21 cellular contexts compared by ENCODE assay signal in genomic region chr12:104844123-104844522, GRCh38.
DNase-seq lines count a peak whose midpoint lies in the region; ATAC-seq, FAIRE-seq and TF ChIP-seq lines count a peak whose summit lies in the region.
"Had no signal": no experiment of that assay in that cellular context is flagged by ENCODE, and none has a peak within 500 bp of the region (broad histone marks: within the 10 kb centered on the region; RNA-seq: fewer than 3 reads in every experiment).

No MANE protein-coding gene starts in this region.

- H3K27ac ChIP-seq in A549 (no peak overlapping the region), sigmoid colon (no peak overlapping the region)
- H3K27ac ChIP-seq: BLaER1 treated with 17β-estradiol and CSF1 and Interleukin-3, amounts not matched to agents 10 nM and 100 nM; C4-2B had no signal

- H3K4me3 ChIP-seq in A549 (no peak overlapping the region), sigmoid colon (no peak overlapping the region)
- H3K4me3 ChIP-seq: BLaER1 treated with 17β-estradiol and CSF1 and Interleukin-3, amounts not matched to agents 10 nM and 100 nM had no signal

- TF ChIP-seq EP300 in A549 (IDR thresholded peaks at IDR 0.05) = no peak
- TF ChIP-seq EP300 in sigmoid colon (IDR thresholded peaks at IDR 0.05) = no peak

- no peak overlapping the region for H3K4me2 ChIP-seq in A549
- H3K4me2 ChIP-seq: BLaER1 treated with 17β-estradiol and CSF1 and Interleukin-3, amounts not matched to agents 10 nM and 100 nM had no signal

- H3K4me1 ChIP-seq in A549 (0 out of 3 replicates have a peak, but pooled peaks cover 3% of the 10 kb centered on the region), sigmoid colon (no peaks in the 10 kb centered on the region)
- H3K4me1 ChIP-seq: BLaER1 treated with 17β-estradiol and CSF1 and Interleukin-3, amounts not matched to agents 10 nM and 100 nM had no signal

- POLR2A ChIA-PET in A549 (lab: Yijun Ruan, JAX) = no interaction called here

- TF ChIP-seq CTCF in A549 (IDR thresholded peaks at IDR 0.05) (no peak), sigmoid colon (IDR thresholded peaks at IDR 0.05) (no peak)

- no peak for TF ChIP-seq POLR2A in A549 (IDR thresholded peaks at IDR 0.05; ENCODE audit: low read length)
- no peak for TF ChIP-seq POLR2A in sigmoid colon (IDR thresholded peaks at IDR 0.05)

- no peaks in the 10 kb centered on the region for H3K36me3 ChIP-seq in sigmoid colon
- H3K36me3 ChIP-seq: BLaER1 treated with 17β-estradiol and CSF1 and Interleukin-3, amounts not matched to agents 10 nM and 100 nM had no signal

- TF ChIP-seq RAD21 in A549 (conservative IDR thresholded peaks at IDR 0.05 in 1 of 2, IDR thresholded peaks at IDR 0.05 in 1 of 2) = no peak

- DNase-seq in A549 (ENCODE audit: low read depth in 1 of 2, low spot score in 1 of 2) (no peak), frontal cortex (ENCODE audit: low spot score in 2 of 2) (no peak), sigmoid colon (no peak)
- DNase-seq: 8988T; AML-193; CD4-positive, alpha-beta T cell; CD8-positive, alpha-beta memory T cell; COR-L47; DMS 273 treated with DMSO at 0.1 percent for 48 hours; DMS153; DMS53; DMS79; DND-41; EL; GF-D8 had no signal

- no peaks in the 10 kb centered on the region for H3K27me3 ChIP-seq in sigmoid colon
- H3K27me3 ChIP-seq: BLaER1 treated with 17β-estradiol and CSF1 and Interleukin-3, amounts not matched to agents 10 nM and 100 nM had no signal

- H3K9me3 ChIP-seq in A549 (no peaks in the 10 kb centered on the region), sigmoid colon (no peaks in the 10 kb centered on the region)
- H3K9me3 ChIP-seq: BLaER1 treated with 17β-estradiol and CSF1 and Interleukin-3, amounts not matched to agents 10 nM and 100 nM had no signal

- intact Hi-C loops in sigmoid colon (cut with DNase I) = no loop called here

- WGBS in A549 (ENCODE audit: missing lambda C conversion rate) = 92% methylated on average over 1 of the region's 1 CpG
- 96 to 98% methylated on average over 1 of the region's 1 CpG for WGBS in sigmoid colon, 2 donors

- CTCF ChIA-PET in A549 (lab: Yijun Ruan, JAX) = no interaction called here

- peak; percentile 51 for FAIRE-seq in A549 (lab: Jason Lieb, UNC)
- peak; percentile 42 for FAIRE-seq in G401.6 (lab: Jason Lieb, UNC)
- FAIRE-seq in frontal cortex (lab: Jason Lieb, UNC) = peak; percentile 28
- FAIRE-seq: GM12891, GM19239 had no signal

- ATAC-seq in A549 (no peak), GM21423 (IDR thresholded peaks at IDR 0.05; ENCODE audit: unreplicated experiment) (no peak)

TF ChIP-seq in A549, 52 proteins besides CTCF, POLR2A, EP300 and RAD21:
- no peak for TF ChIP-seq CBX8 (IDR thresholded peaks at IDR 0.05)
- TF ChIP-seq, protein P1, sequence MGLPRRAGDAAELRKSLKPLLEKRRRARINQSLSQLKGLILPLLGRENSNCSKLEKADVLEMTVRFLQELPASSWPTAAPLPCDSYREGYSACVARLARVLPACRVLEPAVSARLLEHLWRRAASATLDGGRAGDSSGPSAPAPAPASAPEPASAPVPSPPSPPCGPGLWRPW (IDR thresholded peaks at IDR 0.05) = no peak
- TF ChIP-seq MAFK (IDR thresholded peaks at IDR 0.05; ENCODE audit: partially characterized antibody) = peak; percentile 68
- no peak for TF ChIP-seq PHF8 (IDR thresholded peaks at IDR 0.05; ENCODE audit: borderline replicate concordance, low read depth)
- TF ChIP-seq JUN (IDR thresholded peaks at IDR 0.05) = no peak
- TF ChIP-seq, protein P2, sequence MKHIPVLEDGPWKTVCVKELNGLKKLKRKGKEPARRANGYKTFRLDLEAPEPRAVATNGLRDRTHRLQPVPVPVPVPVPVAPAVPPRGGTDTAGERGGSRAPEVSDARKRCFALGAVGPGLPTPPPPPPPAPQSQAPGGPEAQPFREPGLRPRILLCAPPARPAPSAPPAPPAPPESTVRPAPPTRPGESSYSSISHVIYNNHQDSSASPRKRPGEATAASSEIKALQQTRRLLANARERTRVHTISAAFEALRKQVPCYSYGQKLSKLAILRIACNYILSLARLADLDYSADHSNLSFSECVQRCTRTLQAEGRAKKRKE (CRISPR knock-in tag; IDR thresholded peaks at IDR 0.05; ENCODE audit: low read depth) = no peak
